ENCODE assay signal across 1 cellular context in the genomic region with DNA sequence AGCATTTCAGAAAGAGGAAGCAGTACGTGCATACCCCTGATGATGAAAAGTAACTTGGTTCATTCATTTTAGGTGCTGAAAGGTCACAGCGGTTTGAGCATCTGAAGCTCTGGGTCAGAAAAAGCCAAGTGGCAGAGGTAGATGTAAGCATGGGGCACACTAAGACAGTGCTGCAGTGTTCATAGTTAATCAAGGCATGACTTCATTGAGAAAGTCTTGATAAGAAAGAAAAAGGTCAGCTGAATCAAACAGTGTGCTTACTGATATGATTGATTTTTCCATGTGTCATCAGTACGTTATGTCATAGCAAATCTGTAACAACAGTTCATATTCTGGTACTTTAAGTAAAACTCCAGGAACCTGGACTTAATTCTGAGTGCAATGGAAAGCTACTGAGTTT.
TF ChIP-seq lines count a peak whose summit lies in the region.

No MANE protein-coding gene starts in this region.

TF ChIP-seq in SK-N-SH treated with all-trans-retinoic acid at 6 μM for 48 hours, 23 proteins besides CTCF, POLR2A, EP300 and RAD21 (continued from another document):
- TF ChIP-seq POU6F1 (CRISPR knock-in tag; IDR thresholded peaks at IDR 0.05; ENCODE audit: borderline replicate concordance, low read depth): no peak
- TF ChIP-seq ZFP3 (CRISPR knock-in tag; IDR thresholded peaks at IDR 0.05): no peak
- no peak for TF ChIP-seq ISL1 (CRISPR knock-in tag; IDR thresholded peaks at IDR 0.05)
- TF ChIP-seq, protein P1, sequence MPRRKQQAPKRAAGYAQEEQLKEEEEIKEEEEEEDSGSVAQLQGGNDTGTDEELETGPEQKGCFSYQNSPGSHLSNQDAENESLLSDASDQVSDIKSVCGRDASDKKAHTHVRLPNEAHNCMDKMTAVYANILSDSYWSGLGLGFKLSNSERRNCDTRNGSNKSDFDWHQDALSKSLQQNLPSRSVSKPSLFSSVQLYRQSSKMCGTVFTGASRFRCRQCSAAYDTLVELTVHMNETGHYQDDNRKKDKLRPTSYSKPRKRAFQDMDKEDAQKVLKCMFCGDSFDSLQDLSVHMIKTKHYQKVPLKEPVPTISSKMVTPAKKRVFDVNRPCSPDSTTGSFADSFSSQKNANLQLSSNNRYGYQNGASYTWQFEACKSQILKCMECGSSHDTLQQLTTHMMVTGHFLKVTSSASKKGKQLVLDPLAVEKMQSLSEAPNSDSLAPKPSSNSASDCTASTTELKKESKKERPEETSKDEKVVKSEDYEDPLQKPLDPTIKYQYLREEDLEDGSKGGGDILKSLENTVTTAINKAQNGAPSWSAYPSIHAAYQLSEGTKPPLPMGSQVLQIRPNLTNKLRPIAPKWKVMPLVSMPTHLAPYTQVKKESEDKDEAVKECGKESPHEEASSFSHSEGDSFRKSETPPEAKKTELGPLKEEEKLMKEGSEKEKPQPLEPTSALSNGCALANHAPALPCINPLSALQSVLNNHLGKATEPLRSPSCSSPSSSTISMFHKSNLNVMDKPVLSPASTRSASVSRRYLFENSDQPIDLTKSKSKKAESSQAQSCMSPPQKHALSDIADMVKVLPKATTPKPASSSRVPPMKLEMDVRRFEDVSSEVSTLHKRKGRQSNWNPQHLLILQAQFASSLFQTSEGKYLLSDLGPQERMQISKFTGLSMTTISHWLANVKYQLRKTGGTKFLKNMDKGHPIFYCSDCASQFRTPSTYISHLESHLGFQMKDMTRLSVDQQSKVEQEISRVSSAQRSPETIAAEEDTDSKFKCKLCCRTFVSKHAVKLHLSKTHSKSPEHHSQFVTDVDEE (CRISPR knock-in tag; IDR thresholded peaks at IDR 0.05): no peak
